ENCODE assay signal across 16 cellular contexts in the genomic region with DNA sequence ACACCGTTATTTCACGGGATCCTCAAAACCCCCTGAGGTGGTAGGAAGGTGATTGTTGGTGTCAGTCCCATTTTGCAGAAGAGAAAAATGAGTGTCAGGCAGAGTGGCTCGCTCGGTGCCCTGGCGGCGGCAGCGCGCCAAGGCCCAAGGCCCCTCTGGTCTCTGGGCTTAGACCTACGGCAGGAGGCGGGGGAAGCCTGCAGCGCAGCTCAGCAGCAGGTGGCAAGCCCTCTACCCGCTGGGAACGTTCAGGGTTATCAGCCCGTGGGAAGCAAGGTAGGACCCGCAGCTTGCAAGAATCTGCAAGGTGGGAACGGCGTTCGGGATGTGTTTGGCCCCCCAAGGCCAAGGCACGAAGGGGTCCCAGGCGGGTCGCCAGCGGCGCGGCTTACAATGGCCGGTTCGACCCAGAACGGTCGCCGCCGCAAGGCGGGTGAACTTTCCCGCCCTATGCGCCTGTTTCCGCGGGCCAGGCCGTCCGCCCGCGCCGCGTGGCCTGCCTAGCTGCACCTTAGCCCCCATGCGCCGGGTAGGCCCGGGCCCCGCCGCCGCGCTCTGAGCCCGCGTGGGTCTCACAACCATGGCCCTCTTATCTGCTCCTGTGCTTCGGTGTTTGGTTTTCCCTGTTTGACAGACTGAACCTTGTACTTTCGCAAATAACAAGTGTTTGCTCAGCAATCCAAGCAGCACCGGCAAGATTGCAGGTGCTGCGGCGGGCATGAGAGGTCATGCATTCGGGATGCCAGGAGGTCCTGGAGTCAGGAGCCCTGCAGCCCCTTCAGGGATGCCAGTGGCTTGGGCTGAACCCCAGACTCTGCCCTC. TPM values are rescaled to one million over a fixed set of nuclear protein-coding genes. Genes with fewer than 3 reads are reported as not detected.
DNase-seq lines count a peak whose midpoint lies in the region; ATAC-seq and TF ChIP-seq lines count a peak whose summit lies in the region.
"Had no signal": no experiment of that assay in that cellular context is flagged by ENCODE, and none has a peak within 500 bp of the region (broad histone marks: within the 10 kb centered on the region; RNA-seq: fewer than 3 reads in every experiment).

No MANE protein-coding gene starts in this region.

- H3K4me1 ChIP-seq in colonic mucosa (no peaks in the 10 kb centered on the region), esophagus squamous epithelium (no peaks in the 10 kb centered on the region)
- H3K4me1 ChIP-seq: spleen had no signal

- peak overlapping the region; percentile 68 to 71 for H3K9ac ChIP-seq in colonic mucosa (ENCODE audit: low read depth in 2 of 2, low read length in 2 of 2)

- H3K9me3 ChIP-seq in colonic mucosa (no peaks in the 10 kb centered on the region), esophagus squamous epithelium (no peaks in the 10 kb centered on the region)
- H3K9me3 ChIP-seq: neutrophil, spleen had no signal

- H3K4me3 ChIP-seq in colonic mucosa (peak overlapping the region; percentile 34), esophagus squamous epithelium (no peak overlapping the region)
- H3K4me3 ChIP-seq: spleen had no signal

- TF ChIP-seq POLR2A in esophagus squamous epithelium (IDR thresholded peaks at IDR 0.05): no peak

- H3K4me1 Mint-ChIP-seq in stimulated activated naive CD8-positive, alpha-beta T cell treated with anti-CD3 and anti-CD28 coated beads, Interleukin-15, amount 100 ng/mL, for 72 hours: peaks cover 30% of the 10 kb centered on the region
- H3K4me1 Mint-ChIP-seq in nephron progenitor cell: peaks cover 50% of the 10 kb centered on the region

- no peaks in the 10 kb centered on the region for H3K9me3 Mint-ChIP-seq in stimulated activated naive CD8-positive, alpha-beta T cell treated with anti-CD3 and anti-CD28 coated beads, Interleukin-15, amount 100 ng/mL, for 72 hours
- H3K9me3 Mint-ChIP-seq in nephron progenitor cell: no peaks in the 10 kb centered on the region
- H3K9me3 Mint-ChIP-seq: activated naive CD4-positive, alpha-beta T cell treated with anti-CD3 and anti-CD28 coated beads, Interleukin-2, amount 50 U/mL, for 72 hours had no signal

- no peak overlapping the region for H3K4me3 Mint-ChIP-seq in stimulated activated naive CD8-positive, alpha-beta T cell treated with anti-CD3 and anti-CD28 coated beads, Interleukin-15, amount 100 ng/mL, for 72 hours
- no peak overlapping the region for H3K4me3 Mint-ChIP-seq in nephron progenitor cell

- H3K27ac ChIP-seq in colonic mucosa: peak overlapping the region; percentile 93
- no peak overlapping the region for H3K27ac ChIP-seq in esophagus squamous epithelium
- H3K27ac ChIP-seq: neutrophil, spleen had no signal

- H3K36me3 ChIP-seq in colonic mucosa (no peaks in the 10 kb centered on the region), esophagus squamous epithelium (no peaks in the 10 kb centered on the region)
- H3K36me3 ChIP-seq: neutrophil, spleen had no signal

- no peaks in the 10 kb centered on the region for H3K27me3 Mint-ChIP-seq in stimulated activated naive CD8-positive, alpha-beta T cell treated with anti-CD3 and anti-CD28 coated beads, Interleukin-15, amount 100 ng/mL, for 72 hours
- H3K27me3 Mint-ChIP-seq in nephron progenitor cell (ENCODE audit: low read depth, poor library complexity): peaks cover 11% of the 10 kb centered on the region

- no peaks in the 10 kb centered on the region for H3K36me3 Mint-ChIP-seq in nephron progenitor cell (ENCODE audit: low read depth)

- H3K27me3 ChIP-seq in colonic mucosa: no peaks in the 10 kb centered on the region
- H3K27me3 ChIP-seq in esophagus squamous epithelium: peaks cover 0 to 22% (median 0%) of the 10 kb centered on the region in 4 donors

- 65 to 73% methylated on average over 8 to 41 of the region's 56 CpGs for WGBS in esophagus squamous epithelium, 2 donors

- ATAC-seq in stimulated activated naive CD8-positive, alpha-beta T cell treated with anti-CD3 and anti-CD28 coated beads, Interleukin-15, amount 100 ng/mL, for 72 hours: peak; percentile 42
- no peak for ATAC-seq in stimulated activated naive CD8-positive, alpha-beta T cell treated with anti-CD3 and anti-CD28 coated beads, Interleukin-15, Interleukin-2, amounts not matched to agents 100 U/mL and 50 U/mL, for 24 hours
- ATAC-seq in GM21367 (IDR thresholded peaks at IDR 0.05; ENCODE audit: unreplicated experiment): no peak
- no peak for ATAC-seq in HG02571 (IDR thresholded peaks at IDR 0.05; ENCODE audit: unreplicated experiment)
- ATAC-seq: left cardiac atrium, Right ventricle myocardium inferior had no signal

- no peak for DNase-seq in stimulated activated naive CD8-positive, alpha-beta T cell treated with anti-CD3 and anti-CD28 coated beads, Interleukin-15, amount 100 ng/mL, for 72 hours
- no peak for DNase-seq in stimulated activated naive CD8-positive, alpha-beta T cell treated with anti-CD3 and anti-CD28 coated beads, Interleukin-15, Interleukin-2, amounts not matched to agents 100 U/mL and 50 U/mL, for 24 hours
- DNase-seq in colonic mucosa: peak; percentile 79
- DNase-seq in mucosa of gallbladder (ENCODE audit: low spot score): peak; percentile 68
- no peak for DNase-seq in nephron progenitor cell
- DNase-seq in esophagus squamous epithelium (lab: John Stamatoyannopoulos, UW): no peak
- DNase-seq: caudate nucleus, head of caudate nucleus, left cardiac atrium, NCI-H524 treated with DMSO at 0.1 percent for 48 hours, spleen had no signal

- no peak overlapping the region for H3K27ac Mint-ChIP-seq in stimulated activated naive CD8-positive, alpha-beta T cell treated with anti-CD3 and anti-CD28 coated beads, Interleukin-15, amount 100 ng/mL, for 72 hours
- H3K27ac Mint-ChIP-seq in nephron progenitor cell: no peak overlapping the region
- H3K27ac Mint-ChIP-seq: activated naive CD4-positive, alpha-beta T cell treated with anti-CD3 and anti-CD28 coated beads, Interleukin-2, amount 50 U/mL, for 72 hours had no signal

- intact Hi-C loops in colonic mucosa (cut with DNase I) (no loop called here), esophagus squamous epithelium (cut with DNase I) (no loop called here)

- TF ChIP-seq CTCF in colonic mucosa (IDR thresholded peaks at IDR 0.05) (no peak), nephron progenitor cell (IDR thresholded peaks at IDR 0.05) (no peak), esophagus squamous epithelium (IDR thresholded peaks at IDR 0.05) (no peak)

RNA-seq across cellular contexts. Expression of gene CCNL1, which starts 39.7 kb away (rescaled TPM):
- 100 to 1,000 TPM in 1 of 2 donors, 10 to 100 TPM in 1; 76.4 to 103 TPM for total RNA-seq in colonic mucosa
- 96.7 TPM for total RNA-seq in mucosa of gallbladder
- total RNA-seq in esophagus squamous epithelium: 100 to 1,000 TPM in 2 of 4 donors, 10 to 100 TPM in 2; 51.0 to 185 (median 121) TPM

Comparison
In these comparisons a context has a peak if more than half of its experiments do, and no peak if none do; other contexts are left out.
1. DNase-seq: peak in colonic mucosa (single experiment) and mucosa of gallbladder (single experiment); none in stimulated activated naive CD8-positive, alpha-beta T cell treated with anti-CD3 and anti-CD28 coated beads, Interleukin-15, amount 100 ng/mL, for 72 hours (0 of 2), stimulated activated naive CD8-positive, alpha-beta T cell treated with anti-CD3 and anti-CD28 coated beads, Interleukin-15, Interleukin-2, amounts not matched to agents 100 U/mL and 50 U/mL, for 24 hours (single experiment), nephron progenitor cell (single experiment) and esophagus squamous epithelium (single experiment).